Comparison of ENCODE assay signal across 9 cellular contexts in the genomic region with DNA sequence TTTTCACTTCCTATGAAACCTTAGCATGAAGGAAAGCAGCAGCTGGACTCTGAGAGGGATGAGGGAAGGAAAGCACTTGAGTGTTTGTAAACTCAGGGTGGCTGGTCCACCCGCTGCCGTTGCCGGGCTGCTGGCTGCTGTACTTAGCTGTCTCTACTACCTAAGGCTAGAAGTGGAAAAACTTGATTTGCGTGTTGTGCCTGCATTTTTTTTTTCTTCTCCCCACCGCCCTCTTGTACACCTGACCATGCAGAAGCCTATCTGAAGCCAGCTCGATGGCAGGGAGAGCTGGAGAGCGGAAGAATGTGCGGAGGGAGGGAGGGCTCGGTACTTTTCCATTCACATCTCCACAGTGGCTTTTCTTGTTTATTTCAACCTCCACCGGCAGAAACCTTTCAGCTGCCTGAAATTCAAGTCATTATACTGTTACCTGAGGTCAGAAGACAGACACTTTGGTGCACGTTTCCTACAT. TPM values are rescaled to one million over a fixed set of nuclear protein-coding genes. Genes with fewer than 3 reads are reported as not detected.
A peak's percentile ranks its signal among the peaks of the same experiment; 100 is the strongest.
DNase-seq lines count a peak whose midpoint lies in the region; ATAC-seq, FAIRE-seq and TF ChIP-seq lines count a peak whose summit lies in the region.
"Had no signal": no experiment of that assay in that cellular context is flagged by ENCODE, and none has a peak within 500 bp of the region (broad histone marks: within the 10 kb centered on the region; RNA-seq: fewer than 3 reads in every experiment).

No MANE protein-coding gene starts in this region.

- 0 to 19% methylated on average over 3 to 11 of the region's 11 CpGs for WGBS in gastroesophageal sphincter (ENCODE audit: low coverage in 1 of 2), 2 donors

- peak overlapping the region; percentile 12 for H3K9ac ChIP-seq in rectal smooth muscle tissue (ENCODE audit: low read length)

- H3K27ac ChIP-seq in Peyer's patch (peak overlapping the region; percentile 3 to 84 (median 58)), gastroesophageal sphincter (peak overlapping the region; percentile 88 to 99 (median 96)), rectal smooth muscle tissue (ENCODE audit: low read depth, low read length) (peak overlapping the region; percentile 27)

- H3K36me3 Mint-ChIP-seq in HFFc6 (ENCODE audit: low read depth), result no peaks in the 10 kb centered on the region

- H3K27me3 ChIP-seq in Peyer's patch (no peaks in the 10 kb centered on the region), gastroesophageal sphincter (no peaks in the 10 kb centered on the region), rectal smooth muscle tissue (ENCODE audit: control insufficient read depth, insufficient read depth, low read length) (no peaks in the 10 kb centered on the region), BE2C (no peaks in the 10 kb centered on the region)

- no peak for TF ChIP-seq CTCF in HFFc6 (IDR thresholded peaks at IDR 0.05)
- peak in 1 of 6 experiments; percentile 11 for TF ChIP-seq CTCF in Peyer's patch (IDR thresholded peaks at IDR 0.05)
- TF ChIP-seq CTCF in gastroesophageal sphincter (IDR thresholded peaks at IDR 0.05), result no peak
- TF ChIP-seq CTCF in BE2C (IDR thresholded peaks at IDR 0.05; ENCODE audit: low read depth, low read length), result no peak

- H3K4me3 Mint-ChIP-seq in HFFc6, result peak overlapping the region; percentile 23; the same call in 1 of the 2 replicates

- no peak overlapping the region for H3K27ac Mint-ChIP-seq in HFFc6

- ATAC-seq in gastroesophageal sphincter, result peak; percentile 39

- no peak for FAIRE-seq in frontal cortex (lab: Jason Lieb, UNC)

- H3K36me3 ChIP-seq in Peyer's patch, result no peaks in the 10 kb centered on the region
- no peaks in the 10 kb centered on the region for H3K36me3 ChIP-seq in gastroesophageal sphincter
- no peaks in the 10 kb centered on the region for H3K36me3 ChIP-seq in rectal smooth muscle tissue (ENCODE audit: control insufficient read depth, insufficient read depth, low read length)
- H3K36me3 ChIP-seq in BE2C, result no peaks in the 10 kb centered on the region

- H3K9me3 Mint-ChIP-seq in HFFc6, result no peaks in the 10 kb centered on the region

- H3K4me1 ChIP-seq in Peyer's patch (peaks cover 0 to 17% (median 0%) of the 10 kb centered on the region in 4 donors), gastroesophageal sphincter (peaks cover 0 to 53% (median 0%) of the 10 kb centered on the region in 3 donors), rectal smooth muscle tissue (ENCODE audit: control insufficient read depth, insufficient read depth, low read length) (peaks cover 12% of the 10 kb centered on the region), BE2C (no peaks in the 10 kb centered on the region; the same call in 1 of the 2 replicates)

- no peaks in the 10 kb centered on the region; the same call in none of the 2 replicates for H3K27me3 Mint-ChIP-seq in HFFc6 (ENCODE audit: insufficient read depth)

- TF ChIP-seq POLR2A in Peyer's patch (IDR thresholded peaks at IDR 0.05) (peak in 1 of 2 donors; percentile 33), gastroesophageal sphincter (IDR thresholded peaks at IDR 0.05) (no peak)

- DNase-seq in HFFc6 (no peak), Peyer's patch (peak; percentile 33 to 71 (median 68)), frontal cortex (ENCODE audit: low spot score in 2 of 2) (no peak), COLO829 (ENCODE audit: low spot score) (no peak), Kasumi-1 (lab: John Stamatoyannopoulos, UW) (no peak), BE2C (no peak)

- no peak for TF ChIP-seq EP300 in gastroesophageal sphincter (IDR thresholded peaks at IDR 0.05)

- H3K4me3 ChIP-seq in Peyer's patch, result peak overlapping the region; percentile 2 to 46 (median 31)
- peak overlapping the region; percentile 21 to 41 for H3K4me3 ChIP-seq in gastroesophageal sphincter
- H3K4me3 ChIP-seq in rectal smooth muscle tissue (ENCODE audit: low read length), result peak overlapping the region; percentile 49
- no peak overlapping the region for H3K4me3 ChIP-seq in BE2C (ENCODE audit: low read depth, low read length)

- H3K9me3 ChIP-seq in Peyer's patch, result no peaks in the 10 kb centered on the region
- H3K9me3 ChIP-seq in gastroesophageal sphincter, result no peaks in the 10 kb centered on the region
- H3K9me3 ChIP-seq in BE2C, result no peaks in the 10 kb centered on the region

- H3K4me1 Mint-ChIP-seq in HFFc6 (ENCODE audit: low read depth), result peaks cover 43% of the 10 kb centered on the region

RNA-seq across cellular contexts. Expression of gene BCL6, which starts 4.8 kb away (rescaled TPM):
- total RNA-seq in HFFc6 (2021; fragmentation: NEBNext Ultra II Directional; extraction: Animal tissue kit (Norgen Biotek cat#: 25700)), result 10 to 100 TPM; 28.0 to 36.5 (median 31.1) TPM
- 10 to 100 TPM in 3 of 4 donors, 1 to 10 TPM in 1; 7.4 to 79.2 (median 25.7) TPM for total RNA-seq in Peyer's patch
- 100 to 1,000 TPM in 3 of 4 donors, 10 to 100 TPM in 1; 60.0 to 146 (median 115) TPM for total RNA-seq in gastroesophageal sphincter
- total RNA-seq in frontal cortex, result 16.7 TPM
- 1.2 TPM for polyA plus RNA-seq in BE2C (2012; ENCODE audit: insufficient read depth, insufficient read length, low read depth)

RNA-seq across cellular contexts. Expression of gene RTP2, which starts 47.7 kb away (rescaled TPM):
- not detected for total RNA-seq in HFFc6 (2021; fragmentation: NEBNext Ultra II Directional; extraction: Animal tissue kit (Norgen Biotek cat#: 25700))
- total RNA-seq in Peyer's patch, result not detected
- not detected for total RNA-seq in gastroesophageal sphincter
- not detected for total RNA-seq in frontal cortex
- not detected for polyA plus RNA-seq in BE2C (2012; ENCODE audit: insufficient read depth, insufficient read length, low read depth)
- total RNA-seq: M059J had no signal

Comparison
In these comparisons a context has a peak if more than half of its experiments do, and no peak if none do; other contexts are left out.
1. DNase-seq: peak in Peyer's patch (3 of 3); none in HFFc6 (single experiment), frontal cortex (0 of 2), COLO829 (single experiment), Kasumi-1 (0 of 2) and BE2C (single experiment).
2. H3K27ac ChIP-seq: peak in every context shown above with its lines; median percentile 96 in gastroesophageal sphincter; 58 in Peyer's patch; 27 in rectal smooth muscle tissue.